Comparison of ENCODE assay signal across 1 cellular context in the genomic region with DNA sequence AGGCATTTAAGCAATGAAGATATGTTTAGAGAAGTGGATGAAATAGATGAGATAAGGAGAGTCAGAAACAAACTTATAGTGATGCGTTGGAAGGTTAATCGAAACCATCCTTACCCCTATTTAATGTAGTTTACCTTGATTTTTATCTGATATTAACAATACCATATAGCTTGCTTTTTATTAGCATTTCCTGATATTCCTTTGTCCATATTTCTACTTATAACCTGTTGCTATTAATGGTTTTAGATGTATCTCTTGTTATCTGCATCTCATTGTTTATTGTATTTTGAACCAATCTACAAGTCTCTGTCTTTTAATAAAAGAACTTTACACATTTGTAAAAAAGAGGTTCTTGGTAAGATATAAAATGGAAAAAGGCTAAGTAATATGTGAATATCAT.
TF ChIP-seq lines count a peak whose summit lies in the region.

No MANE protein-coding gene starts in this region.

TF ChIP-seq in endothelial cell of umbilical vein, 7 proteins besides CTCF, POLR2A, EP300 and RAD21:
- TF ChIP-seq, protein P1, sequence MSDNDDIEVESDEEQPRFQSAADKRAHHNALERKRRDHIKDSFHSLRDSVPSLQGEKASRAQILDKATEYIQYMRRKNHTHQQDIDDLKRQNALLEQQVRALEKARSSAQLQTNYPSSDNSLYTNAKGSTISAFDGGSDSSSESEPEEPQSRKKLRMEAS (IDR thresholded peaks at IDR 0.05; ENCODE audit: insufficient read depth, insufficient read length): no peak
- TF ChIP-seq FOS (IDR thresholded peaks at IDR 0.05; ENCODE audit: borderline replicate concordance, insufficient read depth, low read length) (no peak), POLR2AphosphoS5 (IDR thresholded peaks at IDR 0.05; ENCODE audit: insufficient read depth, low read depth, low read length) (no peak), JUN (IDR thresholded peaks at IDR 0.05; ENCODE audit: borderline replicate concordance, insufficient read depth, insufficient read length, low read depth) (no peak), EZH2 (IDR thresholded peaks at IDR 0.05; ENCODE audit: borderline replicate concordance, low read depth, low read length, severe bottlenecking) (no peak), GATA2 (IDR thresholded peaks at IDR 0.05; ENCODE audit: insufficient read depth, insufficient read length, low read depth, low read length) (no peak), MYC (IDR thresholded peaks at IDR 0.05; ENCODE audit: low read depth, low read length) (no peak)
